Comparison of ENCODE assay signal across 18 cellular contexts in genomic region chr9:114860187-114860586, GRCh38. TPM values are rescaled to one million over a fixed set of nuclear protein-coding genes. Genes with fewer than 3 reads are reported as not detected.
DNase-seq lines count a peak whose midpoint lies in the region; ATAC-seq and TF ChIP-seq lines count a peak whose summit lies in the region.
"Had no signal": no experiment of that assay in that cellular context is flagged by ENCODE, and none has a peak within 500 bp of the region (broad histone marks: within the 10 kb centered on the region; RNA-seq: fewer than 3 reads in every experiment).

No MANE protein-coding gene starts in this region.

- BruUV-seq in IMR-90 (replicated peaks; lab: Mats Ljungman, UMichigan) = no TSS peak

- H3K18ac ChIP-seq in IMR-90 (ENCODE audit: low read depth, low read length) = no peak overlapping the region

- H4K5ac ChIP-seq in IMR-90 (ENCODE audit: low read depth, low read length) = no peak overlapping the region

- no peak overlapping the region for H2BK120ac ChIP-seq in IMR-90 (ENCODE audit: low read depth, low read length)

- intact Hi-C loops in IMR-90 (cut with micrococcal nuclease) = no loop called here

- H2AK5ac ChIP-seq in IMR-90 (ENCODE audit: low read depth, low read length) = no peak overlapping the region

- peaks cover 5% of the 10 kb centered on the region for H3K4me1 ChIP-seq in IMR-90 (ENCODE audit: control insufficient read depth, insufficient read depth, low read length)
- H3K4me1 ChIP-seq: HAP-1 had no signal

- H3K4me2 ChIP-seq in IMR-90 (ENCODE audit: low read depth, low read length) = no peak overlapping the region

- in situ Hi-C loops in IMR-90 (cut with MboI; ENCODE audit: low sequenced_read_pairs) = no loop called here

- DNase-seq in GM12865 (ENCODE audit: low read depth) (peak; percentile 22), IMR-90 (peak; percentile 45), fibroblast of gingiva (ENCODE audit: low read depth) (peak; percentile 12), nucleus accumbens (lab: John Stamatoyannopoulos, UW) (no peak), NCI-H2171 (lab: John Stamatoyannopoulos, UW) (no peak), foreskin fibroblast (no peak)
- DNase-seq: DMS153, NCI-H1092 treated with DMSO at 0.1 percent for 48 hours, NCI-H2081 treated with DMSO at 0.1 percent for 48 hours, NCI-H2227 treated with DMSO at 0.1 percent for 48 hours, NCI-H524 had no signal

- no CpG with 5 or more reads among the region's 2 CpGs for WGBS in IMR-90 (ENCODE audit: extremely low coverage in 2 of 2, insufficient read length in 1 of 2), 2 experiments

- no peaks in the 10 kb centered on the region for H4K20me1 ChIP-seq in IMR-90 (ENCODE audit: insufficient read depth, low read length)

- no peak overlapping the region for H3K4ac ChIP-seq in IMR-90 (ENCODE audit: low read depth, low read length)

- POLR2A ChIA-PET in IMR-90 (lab: Charles Lee; ENCODE audit: unreplicated experiment) = no interaction called here

- dilution Hi-C loops in IMR-90 (cut with HindIII; ENCODE audit: low sequenced_read_pairs, unreplicated experiment) = no loop called here

- H3K36me3 ChIP-seq in IMR-90 (ENCODE audit: control insufficient read depth, insufficient read depth, low read length) = no peaks in the 10 kb centered on the region
- H3K36me3 ChIP-seq: HAP-1 had no signal

- peak; percentile 87 for ATAC-seq in GM18868 (IDR thresholded peaks at IDR 0.05; ENCODE audit: unreplicated experiment)
- peak; percentile 33 for ATAC-seq in IMR-90 (ENCODE audit: low read depth)
- ATAC-seq in GM21526 (IDR thresholded peaks at IDR 0.05; ENCODE audit: low FRiP score, unreplicated experiment) = no peak
- ATAC-seq: HepG2, Panc1, Right ventricle myocardium inferior had no signal

- H2BK5ac ChIP-seq in IMR-90 (ENCODE audit: low read depth, low read length, poor library complexity, severe bottlenecking) = no peak overlapping the region

- H3K9me3 ChIP-seq in IMR-90 (ENCODE audit: control insufficient read depth, insufficient read depth, low read length) = no peaks in the 10 kb centered on the region
- H3K9me3 ChIP-seq: HAP-1 had no signal

- TF ChIP-seq CTCF in GM12865 (IDR thresholded peaks at IDR 0.05; ENCODE audit: insufficient read depth, low read depth, low read length, missing control alignments) (no peak), IMR-90 (conservative IDR thresholded peaks at IDR 0.05; ENCODE audit: low read depth, low read length) (no peak), foreskin fibroblast (IDR thresholded peaks at IDR 0.05; ENCODE audit: low read depth, low read length) (no peak)

- no peak for TF ChIP-seq POLR2A in IMR-90 (IDR thresholded peaks at IDR 0.05; ENCODE audit: low read depth, low read length)

- no peak overlapping the region for H2AK9ac ChIP-seq in IMR-90 (replicated peaks; ENCODE audit: low read depth, low read length, poor library complexity)

- H3K27ac ChIP-seq in IMR-90 (ENCODE audit: insufficient read depth, low read length) = no peak overlapping the region
- H3K27ac ChIP-seq: SK-N-MC had no signal

- CTCF ChIA-PET in IMR-90 (lab: Yijun Ruan, JAX) = no interaction called here

- no peaks in the 10 kb centered on the region for H3K27me3 ChIP-seq in IMR-90 (ENCODE audit: control insufficient read depth, insufficient read depth, low read length)

- H3K79me1 ChIP-seq in IMR-90 (ENCODE audit: low read depth in 1 of 2, low read length in 2 of 2) = no peaks in the 10 kb centered on the region

- H3K9me1 ChIP-seq in IMR-90 (ENCODE audit: insufficient read depth, low read length) = no peaks in the 10 kb centered on the region

- H2BK15ac ChIP-seq in IMR-90 (ENCODE audit: low read depth, low read length) = no peak overlapping the region

- H3K9ac ChIP-seq in IMR-90 (ENCODE audit: low read depth, low read length) = no peak overlapping the region

- TF ChIP-seq RAD21 in IMR-90 (IDR thresholded peaks at IDR 0.05; ENCODE audit: low read length) = no peak

- no peak overlapping the region for H4K8ac ChIP-seq in IMR-90 (ENCODE audit: low read depth in 2 of 2, low read length in 2 of 2)

- no peak overlapping the region for H4K91ac ChIP-seq in IMR-90 (ENCODE audit: insufficient read depth, low read depth, low read length)

- H3K56ac ChIP-seq in IMR-90 (ENCODE audit: extremely low read depth, insufficient read depth, low read length) = no peak overlapping the region

- H2BK20ac ChIP-seq in IMR-90 (ENCODE audit: low read depth, low read length) = no peak overlapping the region

- no peak overlapping the region for H3K14ac ChIP-seq in IMR-90 (replicated peaks; ENCODE audit: low read depth, low read length)

- no peak overlapping the region for H2AFZ ChIP-seq in IMR-90 (replicated peaks; ENCODE audit: low read length, poor library complexity)

- no peak overlapping the region for H3K4me3 ChIP-seq in GM12865 (ENCODE audit: low read depth, low read length)
- no peak overlapping the region for H3K4me3 ChIP-seq in IMR-90 (ENCODE audit: insufficient read depth, low read depth, low read length)
- no peak overlapping the region for H3K4me3 ChIP-seq in foreskin fibroblast (ENCODE audit: low read depth in 1 of 2, low read length in 2 of 2)
- H3K4me3 ChIP-seq: HAP-1, SK-N-MC had no signal

- no peak overlapping the region for H3K23ac ChIP-seq in IMR-90 (ENCODE audit: low read depth, low read length)

TF ChIP-seq in IMR-90, 13 proteins besides CTCF, POLR2A, EP300 and RAD21:
- no peak for TF ChIP-seq MXI1 (IDR thresholded peaks at IDR 0.05; ENCODE audit: borderline replicate concordance, low read depth, low read length)
- no peak for TF ChIP-seq SMC3 (IDR thresholded peaks at IDR 0.05; ENCODE audit: low read depth, low read length)
- TF ChIP-seq CHD1 (IDR thresholded peaks at IDR 0.05; ENCODE audit: low read depth, low read length) = no peak
- no peak for TF ChIP-seq MAFK (IDR thresholded peaks at IDR 0.05; ENCODE audit: low read depth, low read length)
- no peak for TF ChIP-seq MAZ (IDR thresholded peaks at IDR 0.05; ENCODE audit: borderline replicate concordance, low read depth, low read length)
- no peak for TF ChIP-seq RCOR1 (IDR thresholded peaks at IDR 0.05; ENCODE audit: insufficient replicate concordance, low read length)
- no peak for TF ChIP-seq BHLHE40 (IDR thresholded peaks at IDR 0.05; ENCODE audit: low read depth, low read length)
- no peak for TF ChIP-seq NFE2L2 (IDR thresholded peaks at IDR 0.05; ENCODE audit: low read depth, low read length)
- no peak for TF ChIP-seq RFX5 (IDR thresholded peaks at IDR 0.05; ENCODE audit: low read depth, low read length)
- no peak for TF ChIP-seq FOS (IDR thresholded peaks at IDR 0.05; ENCODE audit: low read depth, low read length)
- no peak for TF ChIP-seq USF2 (IDR thresholded peaks at IDR 0.05; ENCODE audit: low read depth, low read length)
- no peak for TF ChIP-seq ELK1 (IDR thresholded peaks at IDR 0.05; ENCODE audit: borderline replicate concordance, low read depth, low read length)
- no peak for TF ChIP-seq CEBPB (IDR thresholded peaks at IDR 0.05; ENCODE audit: low read depth, low read length)

RNA-seq across cellular contexts. Expression of gene TNFSF15, which starts 54.3 kb away (rescaled TPM):
- under 0.01 and 0.18 TPM in 2 replicates for total RNA-seq in IMR-90 (2012; rRNA removed)
- polyA plus RNA-seq in IMR-90 (2012; rRNA removed) = 0.01 and 0.03 TPM in 2 replicates
- 0.01 TPM in 1 of 2 replicates, not detected in the other for polyA plus RNA-seq in IMR-90 (2012; cell fraction: cytosol; rRNA removed)
- 0.01 and 0.03 TPM in 2 replicates for polyA plus RNA-seq in IMR-90 (2012; cell fraction: nucleus; rRNA removed; ENCODE audit: low replicate concordance)

Comparison
In these comparisons a context has a peak if more than half of its experiments do, and no peak if none do; other contexts are left out.
1. DNase-seq: peak in GM12865 (single experiment), IMR-90 (single experiment) and fibroblast of gingiva (single experiment); none in nucleus accumbens (0 of 56), NCI-H2171 (single experiment) and foreskin fibroblast (0 of 2).